8 cellular contexts compared by ENCODE assay signal in the genomic region with DNA sequence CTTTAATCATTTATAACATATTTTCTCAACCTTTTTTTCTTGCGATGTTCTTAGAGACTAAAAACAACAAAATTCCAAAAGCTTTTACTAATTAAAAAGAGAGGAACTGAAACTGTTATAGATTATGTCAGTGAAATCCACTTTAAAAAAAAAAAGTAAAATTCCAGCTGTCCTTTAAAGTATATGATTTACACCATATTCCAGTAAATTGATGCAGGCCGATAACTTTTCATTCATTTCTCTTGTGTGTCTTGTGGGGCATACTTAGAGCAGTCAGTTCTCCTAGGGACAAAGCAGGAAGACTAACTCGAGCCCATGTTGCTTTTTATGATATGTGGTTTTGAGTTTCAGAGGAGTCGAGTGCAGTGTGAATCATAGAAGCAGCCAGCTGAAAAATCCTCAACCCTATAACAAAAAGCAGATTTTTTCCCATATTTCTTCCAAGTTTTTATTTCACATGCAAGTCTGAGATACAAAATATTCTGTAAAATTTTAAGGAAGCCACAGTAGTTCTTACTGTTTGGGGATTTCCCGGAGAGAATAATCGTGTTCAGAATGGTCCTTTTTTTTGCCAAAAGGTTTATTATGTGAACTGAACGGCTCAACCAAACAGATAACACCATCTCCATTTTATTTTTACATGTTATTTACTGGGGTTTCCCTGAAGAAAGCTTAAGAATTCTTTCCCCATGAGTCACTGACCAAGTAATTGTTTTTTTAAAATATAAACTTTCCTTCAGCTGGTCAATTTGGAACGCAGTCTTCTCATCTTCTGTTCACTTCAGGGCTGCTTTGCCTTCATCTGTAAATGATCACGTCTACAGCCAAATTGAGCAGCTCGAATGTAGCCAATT.
DNase-seq lines count a peak whose midpoint lies in the region; ATAC-seq lines count a peak whose summit lies in the region.

No MANE protein-coding gene starts in this region.

- H3K4me1 ChIP-seq in rectal smooth muscle tissue (ENCODE audit: control insufficient read depth, insufficient read depth, low read length), result peaks cover 9% of the 10 kb centered on the region

- H3K4me3 ChIP-seq in rectal smooth muscle tissue (ENCODE audit: low read length), result peak overlapping the region; percentile 16

- peak overlapping the region; percentile 70 for H3K27ac ChIP-seq in rectal smooth muscle tissue (ENCODE audit: low read depth, low read length)

- POLR2A ChIA-PET in T-cell (lab: Charles Lee), result interaction anchor here in 1 of 2 donors (0.7 kb wide), 1 partner anchor 86 kb away, joined by 4 read pairs; no protein-coding TSS in a partner anchor

- no peaks in the 10 kb centered on the region for H3K27me3 ChIP-seq in rectal smooth muscle tissue (ENCODE audit: control insufficient read depth, insufficient read depth, low read length)

- H3K9ac ChIP-seq in rectal smooth muscle tissue (ENCODE audit: low read length), result no peak overlapping the region

- peak; percentile 60 to 68 for DNase-seq in NCI-H446 (lab: John Stamatoyannopoulos, UW)
- no peak for DNase-seq in effector memory CD8-positive, alpha-beta T cell
- no peak for DNase-seq in NCI-H146 treated with DMSO at 0.1 percent for 48 hours (lab: John Stamatoyannopoulos, UW; ENCODE audit: unreplicated experiment)
- DNase-seq in NCI-H748 (lab: John Stamatoyannopoulos, UW; ENCODE audit: unreplicated experiment), result no peak
- no peak for DNase-seq in T-cell

- no peaks in the 10 kb centered on the region for H3K27me3 Mint-ChIP-seq in effector memory CD8-positive, alpha-beta T cell
- no peaks in the 10 kb centered on the region for H3K27me3 Mint-ChIP-seq in T-cell

- H3K27ac Mint-ChIP-seq in effector memory CD8-positive, alpha-beta T cell, result peak overlapping the region; percentile 13 to 90
- peak overlapping the region in 1 of 2 donors; percentile 65 for H3K27ac Mint-ChIP-seq in T-cell

- CTCF ChIA-PET in T-cell (lab: Charles Lee), result interaction anchor here in 1 of 2 donors (1.1 kb wide), 1 partner anchor 19 kb away, joined by 4 read pairs; no protein-coding TSS in a partner anchor

- H3K36me3 ChIP-seq in rectal smooth muscle tissue (ENCODE audit: control insufficient read depth, insufficient read depth, low read length), result no peaks in the 10 kb centered on the region

- ATAC-seq in GM18868 (IDR thresholded peaks at IDR 0.05; ENCODE audit: unreplicated experiment), result peak; percentile 29
- ATAC-seq in effector memory CD8-positive, alpha-beta T cell (replicated peaks), result no peak
- ATAC-seq in T-cell (replicated peaks in 1 of 4), result no peak
- ATAC-seq in HG03097 (IDR thresholded peaks at IDR 0.05; ENCODE audit: low FRiP score, unreplicated experiment), result no peak

- peaks cover 3% of the 10 kb centered on the region for H3K36me3 Mint-ChIP-seq in effector memory CD8-positive, alpha-beta T cell (ENCODE audit: insufficient read depth)
- H3K36me3 Mint-ChIP-seq in T-cell, result peaks cover 9% of the 10 kb centered on the region

- H3K4me3 Mint-ChIP-seq in effector memory CD8-positive, alpha-beta T cell, result peak overlapping the region; percentile 22 to 48
- H3K4me3 Mint-ChIP-seq in T-cell, result no peak overlapping the region

- H3K9me3 Mint-ChIP-seq in effector memory CD8-positive, alpha-beta T cell, result peaks cover 0 to 7% of the 10 kb centered on the region in 2 donors
- H3K9me3 Mint-ChIP-seq in T-cell, result peaks cover 12 to 22% (median 14%) of the 10 kb centered on the region in 3 donors

- peaks cover 4 to 24% of the 10 kb centered on the region in 2 donors for H3K4me1 Mint-ChIP-seq in effector memory CD8-positive, alpha-beta T cell (ENCODE audit: low read depth in 2 of 2)
- H3K4me1 Mint-ChIP-seq in T-cell, result peaks cover 18 to 27% (median 20%) of the 10 kb centered on the region in 3 donors

Comparison
In these comparisons a context has a peak if more than half of its experiments do, and no peak if none do; other contexts are left out.
1. DNase-seq: peak in NCI-H446 (2 of 2); none in effector memory CD8-positive, alpha-beta T cell (0 of 3), NCI-H146 treated with DMSO at 0.1 percent for 48 hours (single experiment), NCI-H748 (single experiment) and T-cell (0 of 34).
2. H3K4me3 Mint-ChIP-seq: peak in effector memory CD8-positive, alpha-beta T cell (2 of 2); none in T-cell (0 of 3).